8 cellular contexts compared by ENCODE assay signal in genomic region chr9:123401879-123402513, GRCh38. TPM values are rescaled to one million over a fixed set of nuclear protein-coding genes. Genes with fewer than 3 reads are reported as not detected.
DNase-seq lines count a peak whose midpoint lies in the region; ATAC-seq, FAIRE-seq and TF ChIP-seq lines count a peak whose summit lies in the region.

No MANE protein-coding gene starts in this region.

- peak; percentile 69 for TF ChIP-seq RAD21 in GM12878 (IDR thresholded peaks at IDR 0.05; ENCODE audit: insufficient read depth, low read depth, low read length)

- H2AFZ ChIP-seq in GM12878 (ENCODE audit: control insufficient read depth, low read depth, low read length) (no peak overlapping the region), keratinocyte (ENCODE audit: control insufficient read depth, low read length) (no peak overlapping the region)

- intact Hi-C loops in GM12878 (cut with micrococcal nuclease; ENCODE audit: unreplicated experiment), result loop anchor here (2.0 to 10.0 kb wide), 2 partner anchors 563 to 639 kb away; no protein-coding TSS in a partner anchor
- intact Hi-C loops in transverse colon (cut with DNase I; ENCODE audit: low total_unique reads), result loop anchor here (2.0 kb wide), 1 partner anchor 639 kb away; no protein-coding TSS in a partner anchor

- H3K9me3 ChIP-seq in GM12878 (replicated peaks; ENCODE audit: control insufficient read depth, insufficient read depth, low read length) (no peaks in the 10 kb centered on the region), keratinocyte (ENCODE audit: control insufficient read depth, low read depth, low read length) (no peaks in the 10 kb centered on the region), transverse colon (no peaks in the 10 kb centered on the region)

- SMC1A ChIA-PET in GM12878 (lab: Charles Lee; ENCODE audit: uncharacterized antibody, unreplicated experiment), result interaction anchor here (0.9 to 1.5 kb wide), 2 partner anchors 58 to 639 kb away, joined by 3 read pairs; no protein-coding TSS in a partner anchor

- no peak for TF ChIP-seq EP300 in GM12878 (IDR thresholded peaks at IDR 0.05; ENCODE audit: borderline replicate concordance in 1 of 2, control insufficient read depth in 1 of 2, low read depth in 2 of 2, low read length in 2 of 2)
- TF ChIP-seq EP300 in transverse colon (IDR thresholded peaks at IDR 0.05; ENCODE audit: low read depth), result no peak

- in situ Hi-C loops in GM12878 (cut with MboI), result no loop called here
- in situ Hi-C loops in transverse colon (cut with MboI; ENCODE audit: low pct_ligation_motif_present in 1 of 4, low pct_unique_long_range_greater_than_20kb in 1 of 4, low sequenced_read_pairs in 3 of 4), result loop anchor here in 3 of 4 donors (25.0 kb wide), 1 partner anchor 635 kb away; no protein-coding TSS in a partner anchor

- H3K4me1 ChIP-seq in GM12878 (ENCODE audit: control insufficient read depth, insufficient read depth, low read length) (no peaks in the 10 kb centered on the region), keratinocyte (ENCODE audit: control insufficient read depth, extremely low read depth, insufficient read depth, low read length) (peaks cover 5% of the 10 kb centered on the region), transverse colon (no peaks in the 10 kb centered on the region)

- POLR2A ChIA-PET in GM12878 (lab: Charles Lee), result interaction anchor here (0.6 kb wide), 1 partner anchor 1482 kb away, joined by 3 read pairs; no protein-coding TSS in a partner anchor

- H3K79me2 ChIP-seq in GM12878 (ENCODE audit: control insufficient read depth, insufficient read depth, low read length) (no peaks in the 10 kb centered on the region), keratinocyte (ENCODE audit: control insufficient read depth, insufficient read depth, low read length) (no peaks in the 10 kb centered on the region)

- FAIRE-seq in GM12878 (lab: Jason Lieb, UNC) (peak; percentile 83), keratinocyte (lab: Jason Lieb, UNC) (no peak)

- peak; percentile 83 for ATAC-seq in GM12878
- no peak for ATAC-seq in GM21529 (IDR thresholded peaks at IDR 0.05; ENCODE audit: unreplicated experiment)
- no peak for ATAC-seq in GM19455 (IDR thresholded peaks at IDR 0.05; ENCODE audit: unreplicated experiment)

- 59% methylated on average over 9 of the region's 9 CpGs for WGBS in GM12878 (ENCODE audit: insufficient coverage, insufficient replicate concordance, low lambda C conversion rate, missing lambda C conversion rate)
- 20 to 53% methylated on average over 3 to 9 of the region's 9 CpGs for WGBS in transverse colon (ENCODE audit: low coverage in 1 of 2), 2 donors

- DNase-seq in AG08395 (ENCODE audit: low spot score), result peak; percentile 87
- peak; percentile 15 for DNase-seq in NCI-H2227 treated with DMSO at 0.1 percent for 48 hours (lab: John Stamatoyannopoulos, UW)
- no peak for DNase-seq in GM12878 (ENCODE audit: low read depth, low spot score)
- DNase-seq in keratinocyte (ENCODE audit: low read depth, low spot score), result no peak
- peak; percentile 41 for DNase-seq in transverse colon

- dilution Hi-C loops in keratinocyte (cut with MboI; ENCODE audit: extremely low pct_ligation_motif_present, low sequenced_read_pairs), result no loop called here

- no TSS peak for BruUV-seq in GM12878 (replicated peaks; lab: Mats Ljungman, UMichigan)

- TF ChIP-seq CTCF in GM12872 (IDR thresholded peaks at IDR 0.05; ENCODE audit: insufficient read depth, low read depth, low read length) (peak; percentile 73), GM12878 (IDR thresholded peaks at IDR 0.05 in 2 of 3, conservative IDR thresholded peaks at IDR 0.05 in 1 of 3; ENCODE audit: control insufficient read depth in 2 of 3, extremely low read depth in 1 of 3, insufficient read depth in 1 of 3, low read depth in 3 of 3, low read length in 3 of 3) (peak; percentile 55 to 68 (median 62)), keratinocyte (optimal IDR thresholded peaks at IDR 0.05 in 1 of 3, IDR thresholded peaks at IDR 0.05 in 1 of 3, conservative IDR thresholded peaks at IDR 0.05 in 1 of 3; ENCODE audit: extremely low read depth in 1 of 3, insufficient read depth in 2 of 3, low read length in 3 of 3) (peak; percentile 41 to 71 (median 67)), transverse colon (IDR thresholded peaks at IDR 0.05) (peak; percentile 60 to 76 (median 68))

- no peak overlapping the region for H3K4me2 ChIP-seq in GM12878 (ENCODE audit: control insufficient read depth, insufficient read depth)
- no peak overlapping the region for H3K4me2 ChIP-seq in keratinocyte (ENCODE audit: control insufficient read depth, extremely low read depth, insufficient read depth, low read depth, low read length)

- H3K9ac ChIP-seq in GM12878 (ENCODE audit: control insufficient read depth, insufficient read depth, low read length) (no peak overlapping the region), keratinocyte (ENCODE audit: control insufficient read depth, extremely low read depth, insufficient read depth, low read length) (no peak overlapping the region)

- H3K27ac ChIP-seq in GM12878 (ENCODE audit: control insufficient read depth, insufficient read depth), result no peak overlapping the region
- no peak overlapping the region for H3K27ac ChIP-seq in keratinocyte (ENCODE audit: control insufficient read depth, insufficient read depth, low read length)
- H3K27ac ChIP-seq in transverse colon, result no peak overlapping the region

- H4K20me1 ChIP-seq in GM12878 (ENCODE audit: control insufficient read depth, insufficient read depth), result peaks cover 2% of the 10 kb centered on the region; the same call in 1 of the 2 replicates
- H4K20me1 ChIP-seq in keratinocyte (ENCODE audit: control insufficient read depth, extremely low read depth, insufficient read depth, low read length), result no peaks in the 10 kb centered on the region

- RAD21 ChIA-PET in GM12878 (lab: Charles Lee; ENCODE audit: unreplicated experiment), result interaction anchor here (0.6 kb wide), 1 partner anchor 553 kb away, joined by 3 read pairs; no protein-coding TSS in a partner anchor

- H3K27me3 ChIP-seq in GM12878 (replicated peaks in 1 of 2; ENCODE audit: control insufficient read depth in 2 of 2, insufficient read depth in 2 of 2, low read length in 1 of 2) (no peaks in the 10 kb centered on the region), keratinocyte (ENCODE audit: control insufficient read depth, extremely low read depth, insufficient read depth, low read length) (no peaks in the 10 kb centered on the region), transverse colon (no peaks in the 10 kb centered on the region)

- H3K36me3 ChIP-seq in GM12878 (ENCODE audit: control insufficient read depth in 2 of 2, insufficient read depth in 2 of 2, low read length in 1 of 2) (peaks cover 0 to 6% of the 10 kb centered on the region in 2 experiments; a peak in 3 of 4 replicates), keratinocyte (ENCODE audit: control insufficient read depth in 2 of 2, extremely low read depth in 1 of 2, insufficient read depth in 2 of 2, low read length in 2 of 2) (no peaks in the 10 kb centered on the region), transverse colon (no peaks in the 10 kb centered on the region)

- CTCF ChIA-PET in GM12878 (lab: Yijun Ruan, JAX), result interaction anchor here (0.6 to 1.6 kb wide), 2 partner anchors 494 to 636 kb away, joined by 3 read pairs; no protein-coding TSS in a partner anchor

- no peak overlapping the region for H3K4me3 ChIP-seq in GM12878
- H3K4me3 ChIP-seq in keratinocyte (ENCODE audit: control insufficient read depth in 2 of 3, extremely low read depth in 1 of 3, insufficient read depth in 2 of 3, low read depth in 1 of 3, low read length in 3 of 3), result no peak overlapping the region
- no peak overlapping the region for H3K4me3 ChIP-seq in transverse colon

- no peaks in the 10 kb centered on the region for H3K9me1 ChIP-seq in keratinocyte (ENCODE audit: control insufficient read depth, extremely low read depth, insufficient read depth, low read length)

- TF ChIP-seq POLR2A in GM12878 (IDR thresholded peaks at IDR 0.05; ENCODE audit: low read depth, low read length) (no peak), transverse colon (IDR thresholded peaks at IDR 0.05) (no peak)

TF ChIP-seq in GM12878, 131 proteins besides CTCF, POLR2A, EP300 and RAD21:
- TF ChIP-seq EZH2 (IDR thresholded peaks at IDR 0.05; ENCODE audit: borderline replicate concordance, control insufficient read depth, low read depth, low read length), result no peak
- peak; percentile 24; the same call in 1 of the 2 replicates for TF ChIP-seq SMC3 (IDR thresholded peaks at IDR 0.05; ENCODE audit: borderline replicate concordance, low read length)

RNA-seq across cellular contexts. Expression of gene CRB2, which starts 46.0 kb away (rescaled TPM):
- 0.51 and 1.2 TPM in 2 replicates for total RNA-seq in GM12878 (2013; cell fraction: nucleolus; rRNA removed)
- total RNA-seq in GM12878 (2014; rRNA removed), result 0.23 and 0.33 TPM in 2 replicates
- 0.27 and 0.28 TPM in 2 replicates for total RNA-seq in GM12878 (2014; rRNA removed; fragmentation: Illumina TruSeq; extraction: Trizol)
- 0.69 and 0.80 TPM in 2 replicates for total RNA-seq in GM12878 (2021)
- polyA plus RNA-seq in GM12878 (2011; ENCODE audit: low read depth), result 0.16 TPM
- polyA plus RNA-seq in GM12878 (2011; rRNA removed), result 0.01 TPM in 2 replicates
- polyA plus RNA-seq in GM12878 (2011; cell fraction: cytosol; rRNA removed), result 0.04 and 0.08 TPM in 2 replicates
- polyA plus RNA-seq in GM12878 (2011; cell fraction: nucleus; rRNA removed), result 0.25 and 0.26 TPM in 2 replicates
- 0.48 and 0.51 TPM in 2 replicates for polyA plus RNA-seq in GM12878 (2012)
- polyA plus RNA-seq in GM12878 (2014; fragmentation: Illumina TruSeq; extraction: Trizol), result 0.08 and 0.10 TPM in 2 replicates
- not detected for polyA plus RNA-seq in GM12878 (2014; fragmentation: Nextera tagmentation; extraction: Ambion mirVana)
- polyA plus RNA-seq in GM12878 (2014; rRNA removed), result 0.38 and 0.47 TPM in 2 replicates
- under 1 TPM in 1 of 2 experiments, not detected in 1; 0.15 TPM for polyA plus RNA-seq in GM12878 (2016; fragmentation: Nextera tagmentation; extraction: Ambion mirVana)
- 0.07 and 0.10 TPM in 2 replicates for polyA minus RNA-seq in GM12878 (2011; rRNA and poly(A)+ RNA removed)
- polyA minus RNA-seq in GM12878 (2011; cell fraction: cytosol; rRNA and poly(A)+ RNA removed), result not detected in 2 replicates
- 0.10 and 0.12 TPM in 2 replicates for polyA minus RNA-seq in GM12878 (2011; cell fraction: nucleus; rRNA and poly(A)+ RNA removed)
- polyA plus RNA-seq in keratinocyte, result not detected in 3 replicates
- polyA plus RNA-seq in keratinocyte (2011; ENCODE audit: low read depth), result not detected
- not detected in 2 replicates for polyA plus RNA-seq in keratinocyte (2011; cell fraction: cytosol; rRNA removed)
- polyA plus RNA-seq in keratinocyte (2011; cell fraction: nucleus; rRNA removed), result not detected in 2 replicates
- polyA plus RNA-seq in keratinocyte (2012; ENCODE audit: low replicate concordance), result 0.04 TPM in 1 of 2 replicates, not detected in the other
- not detected in 3 replicates for polyA minus RNA-seq in keratinocyte
- polyA minus RNA-seq in keratinocyte (2011; cell fraction: cytosol; rRNA and poly(A)+ RNA removed), result not detected
- polyA minus RNA-seq in keratinocyte (2011; cell fraction: nucleus; rRNA and poly(A)+ RNA removed), result not detected in 2 replicates
- total RNA-seq in transverse colon, result under 1 TPM in 3 of 4 donors, not detected in 1; 0.32 to 0.82 (median 0.75) TPM

Comparison
In these comparisons a context has a peak if more than half of its experiments do, and no peak if none do; other contexts are left out.
1. DNase-seq: peak in AG08395 (single experiment), NCI-H2227 treated with DMSO at 0.1 percent for 48 hours (single experiment) and transverse colon (single experiment); none in GM12878 (single experiment) and keratinocyte (single experiment).
2. Peak in every context shown above with its lines, with median percentiles within 50 percentile points of each other: CTCF ChIP-seq.